In genomic region chr1:220094016-220094911, GRCh38 we compare ENCODE assay signal across 8 cellular contexts. TPM values are rescaled to one million over a fixed set of nuclear protein-coding genes. Genes with fewer than 3 reads are reported as not detected.
DNase-seq lines count a peak whose midpoint lies in the region; ATAC-seq, FAIRE-seq and TF ChIP-seq lines count a peak whose summit lies in the region.

Gene IARS2 (plus strand): TSS chr1:220094132. CDS start chr1:220094217, 85 bp downstream.

- 3% methylated on average over 32 of the region's 73 CpGs for WGBS in A549 (ENCODE audit: missing lambda C conversion rate)

- no peaks in the 10 kb centered on the region for H3K9me3 ChIP-seq in A549

- no peak for TF ChIP-seq CTCF in A549 (IDR thresholded peaks at IDR 0.05)

- H3K4me2 ChIP-seq in A549: peak within 1 kb of the TSS; percentile 79

- H3K27ac ChIP-seq in A549: peak within 1 kb of the TSS; percentile 87 to 97

- ATAC-seq in A549 (peak; percentile 87), GM18520 (IDR thresholded peaks at IDR 0.05; ENCODE audit: unreplicated experiment) (peak; percentile 43), HG03064 (IDR thresholded peaks at IDR 0.05; ENCODE audit: low read depth, unreplicated experiment) (peak; percentile 55)

- H3K4me3 ChIP-seq in A549: peak within 1 kb of the TSS; percentile 81

- CTCF ChIA-PET in A549 (lab: Yijun Ruan, JAX): no interaction called here

- peaks cover 15% of the 10 kb centered on the region for H3K4me1 ChIP-seq in A549

- no peak for FAIRE-seq in A549 (lab: Jason Lieb, UNC)

- peak; percentile 83 to 87 for DNase-seq in A549 (ENCODE audit: low read depth in 1 of 2, low spot score in 1 of 2)
- peak; percentile 61 for DNase-seq in NCI-H2196 treated with DMSO at 0.1 percent for 48 hours (lab: John Stamatoyannopoulos, UW; ENCODE audit: unreplicated experiment)
- DNase-seq in activated CD4-positive, CD25-positive, alpha-beta regulatory T cell treated with anti-CD3 and anti-CD28 coated beads, Interleukin-2, amount 50 U/mL, for 72 hours: peak; percentile 94
- DNase-seq in cerebellum (ENCODE audit: low spot score): peak; percentile 94
- peak; percentile 50 for DNase-seq in kidney glomerular epithelial cell (lab: John Stamatoyannopoulos, UW)
- peak; percentile 82 to 94 for DNase-seq in stimulated activated CD4-positive, alpha-beta T cell treated with anti-CD3 and anti-CD28 coated beads, Interleukin-1b, Interleukin-23, amount 100 ng/mL, for 1 hour (ENCODE audit: low read depth in 2 of 2)

- no peak for TF ChIP-seq RAD21 in A549 (conservative IDR thresholded peaks at IDR 0.05 in 1 of 2, IDR thresholded peaks at IDR 0.05 in 1 of 2)

- peak; percentile 86 for TF ChIP-seq POLR2A in A549 (IDR thresholded peaks at IDR 0.05; ENCODE audit: low read length)

- POLR2A ChIA-PET in A549 (lab: Yijun Ruan, JAX): interaction anchor here (0.5 kb wide), 1 partner anchor 53 kb away, joined by 8 read pairs; no protein-coding TSS in a partner anchor

- no peak for TF ChIP-seq EP300 in A549 (IDR thresholded peaks at IDR 0.05)

TF ChIP-seq in A549, 52 proteins besides CTCF, POLR2A, EP300 and RAD21:
- TF ChIP-seq PHF8 (IDR thresholded peaks at IDR 0.05; ENCODE audit: borderline replicate concordance, low read depth): peak; percentile 90
- TF ChIP-seq JUN (IDR thresholded peaks at IDR 0.05): peak in 1 of 2 experiments; percentile 84; a peak in 3 of 5 replicates
- no peak for TF ChIP-seq ESRRA (IDR thresholded peaks at IDR 0.05; ENCODE audit: borderline replicate concordance, low read length)
- peak; percentile 43; the same call in 1 of the 2 replicates for TF ChIP-seq KDM5A (IDR thresholded peaks at IDR 0.05)
- TF ChIP-seq HEYL (CRISPR knock-in tag; IDR thresholded peaks at IDR 0.05): no peak
- no peak for TF ChIP-seq ZFP36 (IDR thresholded peaks at IDR 0.05; ENCODE audit: borderline replicate concordance, partially characterized antibody)
- TF ChIP-seq MAX (IDR thresholded peaks at IDR 0.05): peak; percentile 74; the same call in 1 of the 2 replicates
- TF ChIP-seq USF2 (IDR thresholded peaks at IDR 0.05): no peak
- TF ChIP-seq EHMT2 (IDR thresholded peaks at IDR 0.05; ENCODE audit: low read depth): no peak
- no peak for TF ChIP-seq NFE2L2 (conservative IDR thresholded peaks at IDR 0.05; ENCODE audit: low read length)
- TF ChIP-seq JUNB (IDR thresholded peaks at IDR 0.05): no peak
- peak; percentile 27; the same call in 1 of the 2 replicates for TF ChIP-seq MYC (IDR thresholded peaks at IDR 0.05; ENCODE audit: borderline replicate concordance, low read length)
- TF ChIP-seq ELK1 (IDR thresholded peaks at IDR 0.05; ENCODE audit: low read depth, low read length): no peak
- TF ChIP-seq FOSL2 (IDR thresholded peaks at IDR 0.05): no peak
- no peak for TF ChIP-seq FOSL2 (CRISPR knock-in tag; IDR thresholded peaks at IDR 0.05)

RNA-seq across cellular contexts. Expression of gene IARS2, which starts in this region (rescaled TPM):
- polyA plus RNA-seq in A549 (2011; rRNA removed): 66.7 and 97.0 TPM in 2 replicates
- polyA plus RNA-seq in A549 (2012; cell fraction: cytosol; rRNA removed): 17.9 and 23.8 TPM in 2 replicates
- polyA plus RNA-seq in A549 (2012; cell fraction: nucleus; rRNA removed): 12.6 and 23.5 TPM in 2 replicates
- 115 to 116 TPM (median 115 TPM) in 3 replicates for polyA plus RNA-seq in A549 (2017; fragmentation: RNase III; extraction: RNeasy Plus Mini Kit Qiagen cat#74134 plus additional on column Dnase treatment)
- 29.9 and 44.2 TPM in 2 replicates for polyA minus RNA-seq in A549 (2011; rRNA and poly(A)+ RNA removed)
- total RNA-seq in cerebellum: 41.5 TPM

Comparison
In these comparisons a context has a peak if more than half of its experiments do, and no peak if none do; other contexts are left out.
1. Peak in every context shown above with its lines: DNase-seq, ATAC-seq, H3K4me3 ChIP-seq and H3K27ac ChIP-seq.